ENCODE assay signal across 17 cellular contexts in genomic region chr2:49129034-49129433, GRCh38. TPM values are rescaled to one million over a fixed set of nuclear protein-coding genes. Genes with fewer than 3 reads are reported as not detected.
DNase-seq lines count a peak whose midpoint lies in the region; ATAC-seq and TF ChIP-seq lines count a peak whose summit lies in the region.
"Had no signal": no experiment of that assay in that cellular context is flagged by ENCODE, and none has a peak within 500 bp of the region (broad histone marks: within the 10 kb centered on the region; RNA-seq: fewer than 3 reads in every experiment).

No MANE protein-coding gene starts in this region.

- DNase-seq in GM23338 (ENCODE audit: low spot score) (no peak), NCI-H345 treated with DMSO at 0.1 percent for 48 hours (lab: John Stamatoyannopoulos, UW; ENCODE audit: unreplicated experiment) (no peak), vagina (ENCODE audit: extremely low spot score in 2 of 2) (no peak)
- DNase-seq in stimulated activated CD4-positive, alpha-beta T cell treated with anti-CD3 and anti-CD28 coated beads, Interleukin-4, amount 100 ng/mL, for 4 hours, result no peak
- DNase-seq: activated CD4-positive, alpha-beta T cell treated with anti-CD3 and anti-CD28 coated beads, Interleukin-2, amount 50 U/mL, for 48 hours; activated naive CD4-positive, alpha-beta T cell; hypothalamus; stimulated activated CD4-positive, alpha-beta T cell treated with anti-CD3 and anti-CD28 coated beads, Interleukin-2, amount 100 ng/mL, for 48 hours; stomach had no signal

- no peak overlapping the region for H3K4me2 ChIP-seq in GM23338

- no peaks in the 10 kb centered on the region for H4K20me1 ChIP-seq in GM23338 (replicated peaks; ENCODE audit: insufficient read depth)

- no peaks in the 10 kb centered on the region for H3K4me1 Mint-ChIP-seq in GM23338
- H3K4me1 Mint-ChIP-seq in stimulated activated memory B cell treated with anti-CD40 and anti-IgM and Interleukin-4, amounts not matched to agents 10 μg/mL and 1 μg/mL and 100 μg/mL, for 72 hours, result no peaks in the 10 kb centered on the region

- H3K79me2 ChIP-seq in GM23338 (replicated peaks; ENCODE audit: insufficient read depth), result no peaks in the 10 kb centered on the region
- H3K79me2 ChIP-seq: parathyroid adenoma had no signal

- ATAC-seq in GM19025 (IDR thresholded peaks at IDR 0.05; ENCODE audit: low read depth, unreplicated experiment), result peak; percentile 91
- peak; percentile 34; the same call in 2 of the 3 replicates for ATAC-seq in GM23338
- peak; percentile 69 for ATAC-seq in HG03378 (IDR thresholded peaks at IDR 0.05; ENCODE audit: unreplicated experiment)
- peak; percentile 91 for ATAC-seq in stimulated activated memory B cell treated with anti-CD40 and anti-IgM and Interleukin-4, amounts not matched to agents 10 μg/mL and 1 μg/mL and 100 μg/mL, for 72 hours

- H3K9me3 Mint-ChIP-seq in GM23338, result peaks cover 17% of the 10 kb centered on the region
- H3K9me3 Mint-ChIP-seq in stimulated activated memory B cell treated with anti-CD40 and anti-IgM and Interleukin-4, amounts not matched to agents 10 μg/mL and 1 μg/mL and 100 μg/mL, for 72 hours, result peaks cover 18% of the 10 kb centered on the region

- no peak overlapping the region for H3K4me3 ChIP-seq in GM23338
- no peak overlapping the region for H3K4me3 ChIP-seq in vagina
- H3K4me3 ChIP-seq: stomach had no signal

- TF ChIP-seq CTCF in GM23338 (conservative IDR thresholded peaks at IDR 0.05; ENCODE audit: low read depth in 2 of 2) (no peak), vagina (IDR thresholded peaks at IDR 0.05) (no peak)

- no peak overlapping the region for H2AFZ ChIP-seq in GM23338
- H2AFZ ChIP-seq: parathyroid adenoma had no signal

- 0 out of 2 replicates have a peak, but pooled peaks cover 3% of the 10 kb centered on the region for H3K9me2 ChIP-seq in GM23338 (ENCODE audit: insufficient read depth)

- H3K4me3 Mint-ChIP-seq in GM23338, result no peak overlapping the region
- H3K4me3 Mint-ChIP-seq in stimulated activated memory B cell treated with anti-CD40 and anti-IgM and Interleukin-4, amounts not matched to agents 10 μg/mL and 1 μg/mL and 100 μg/mL, for 72 hours, result no peak overlapping the region

- peaks cover 6% of the 10 kb centered on the region; the same call in 1 of the 3 replicates for H3K36me3 Mint-ChIP-seq in GM23338 (ENCODE audit: low read depth)
- H3K36me3 Mint-ChIP-seq in stimulated activated memory B cell treated with anti-CD40 and anti-IgM and Interleukin-4, amounts not matched to agents 10 μg/mL and 1 μg/mL and 100 μg/mL, for 72 hours, result no peaks in the 10 kb centered on the region

- H3K4me1 ChIP-seq in GM23338 (ENCODE audit: insufficient read depth) (no peaks in the 10 kb centered on the region), vagina (no peaks in the 10 kb centered on the region)
- H3K4me1 ChIP-seq: parathyroid adenoma, stomach had no signal

- H3K27ac ChIP-seq in GM23338 (ENCODE audit: low read depth) (no peak overlapping the region), vagina (no peak overlapping the region)
- H3K27ac ChIP-seq: epithelial cell of prostate, parathyroid adenoma, stomach had no signal

- TF ChIP-seq POLR2A in vagina (IDR thresholded peaks at IDR 0.05), result no peak

- intact Hi-C loops in vagina (cut with DNase I), result no loop called here

- no peaks in the 10 kb centered on the region for H3K36me3 ChIP-seq in GM23338 (ENCODE audit: insufficient read depth)
- H3K36me3 ChIP-seq in vagina, result no peaks in the 10 kb centered on the region
- H3K36me3 ChIP-seq: stomach had no signal

- no peaks in the 10 kb centered on the region for H3K27me3 Mint-ChIP-seq in GM23338 (ENCODE audit: insufficient read depth, low read depth, poor library complexity)
- H3K27me3 Mint-ChIP-seq in stimulated activated memory B cell treated with anti-CD40 and anti-IgM and Interleukin-4, amounts not matched to agents 10 μg/mL and 1 μg/mL and 100 μg/mL, for 72 hours, result no peaks in the 10 kb centered on the region

- no peak overlapping the region for H3K27ac Mint-ChIP-seq in GM23338
- H3K27ac Mint-ChIP-seq in stimulated activated memory B cell treated with anti-CD40 and anti-IgM and Interleukin-4, amounts not matched to agents 10 μg/mL and 1 μg/mL and 100 μg/mL, for 72 hours, result peak overlapping the region; percentile 16

- H3F3A ChIP-seq in GM23338 (replicated peaks; ENCODE audit: low read depth), result no peaks in the 10 kb centered on the region

- H3K27me3 ChIP-seq in GM23338 (ENCODE audit: insufficient read depth) (no peaks in the 10 kb centered on the region), vagina (no peaks in the 10 kb centered on the region)
- H3K27me3 ChIP-seq: stomach had no signal

- no peaks in the 10 kb centered on the region for H3K9me3 ChIP-seq in vagina

TF ChIP-seq in GM23338, 12 proteins besides CTCF, POLR2A, EP300 and RAD21:
- TF ChIP-seq EZH2 (IDR thresholded peaks at IDR 0.05; ENCODE audit: low read depth, unreplicated experiment), result no peak
- TF ChIP-seq NANOG (IDR thresholded peaks at IDR 0.05; ENCODE audit: borderline replicate concordance), result no peak
- TF ChIP-seq POLR2AphosphoS5 (IDR thresholded peaks at IDR 0.05; ENCODE audit: low read depth), result no peak
- TF ChIP-seq JUNB (IDR thresholded peaks at IDR 0.05; ENCODE audit: unreplicated experiment), result no peak
- TF ChIP-seq ZNF114 (CRISPR knock-in tag; IDR thresholded peaks at IDR 0.05), result no peak
TF ChIP-seq in GM23338: peak in this region for 0.

RNA-seq across cellular contexts. Expression of gene FSHR, which starts 25.3 kb away (rescaled TPM):
- not detected in 2 replicates for total RNA-seq in GM23338 (2014; rRNA removed; shearing (Covaris generic))
- not detected in 2 replicates for polyA plus RNA-seq in GM23338 (2016; fragmentation: Nextera tagmentation; extraction: Ambion mirVana)
- not detected for total RNA-seq in vagina
- total RNA-seq: cardiac septum; OCI-LY7; stomach; T-helper 1 cell treated with Interleukin-12 subunit alpha and Interleukin-12 subunit beta and Interleukin-4 antibody, amounts not matched to agents 30 ng/mL and 1 ng/mL, for 36 hours had no signal
- polyA plus RNA-seq: stomach had no signal

Comparison
In these comparisons a context has a peak if more than half of its experiments do, and no peak if none do; other contexts are left out.
1. ATAC-seq: peak in every context shown above with its lines; median percentile 91 in GM19025; 91 in stimulated activated memory B cell treated with anti-CD40 and anti-IgM and Interleukin-4, amounts not matched to agents 10 μg/mL and 1 μg/mL and 100 μg/mL, for 72 hours; 69 in HG03378; 34 in GM23338.